In the genomic region with DNA sequence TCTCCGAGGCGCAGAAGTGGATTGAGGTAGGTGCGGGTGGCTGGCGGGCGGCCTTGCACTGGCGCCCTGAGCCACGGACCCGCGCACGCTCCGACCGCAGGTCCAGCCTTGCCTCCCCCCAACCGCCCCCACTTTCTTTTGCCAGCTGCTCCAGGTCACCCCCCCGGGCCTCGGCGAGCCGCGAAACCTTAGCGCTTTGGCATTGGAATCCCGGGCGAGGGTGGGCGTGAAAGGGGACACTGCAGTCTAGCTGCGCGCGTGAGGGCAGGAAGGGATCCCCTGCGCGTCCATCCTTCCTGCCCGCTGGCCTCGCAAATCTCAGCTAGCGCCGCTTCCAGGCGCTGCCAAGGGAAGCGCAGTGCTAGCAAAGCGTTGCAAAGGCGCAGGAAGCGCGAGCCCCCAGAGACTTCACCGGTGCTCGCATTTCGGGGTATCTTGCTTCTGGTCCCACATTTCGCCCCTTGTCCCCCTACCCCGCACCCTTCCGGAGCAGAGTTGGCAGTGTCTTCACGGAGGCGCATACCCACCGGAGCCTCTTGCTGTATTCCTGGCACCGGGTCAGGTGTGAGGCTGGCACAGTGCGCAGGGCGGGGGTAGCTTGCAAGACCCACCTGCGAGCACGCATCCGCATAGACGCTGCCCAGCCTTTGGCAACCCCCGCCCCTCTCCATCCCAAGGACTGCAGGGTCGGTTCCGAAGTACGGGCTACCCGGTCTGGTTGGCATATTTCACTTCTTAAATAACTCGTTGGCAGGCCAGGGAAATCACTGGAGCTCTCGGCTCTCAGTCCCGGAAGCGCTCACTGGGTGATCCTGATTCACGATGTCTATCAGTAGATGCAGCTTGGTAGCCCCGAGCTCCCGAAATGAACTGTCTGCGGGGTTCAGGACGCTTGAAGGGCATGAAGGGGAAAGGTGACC, we compare ENCODE assay signal across 8 cellular contexts.
DNase-seq lines count a peak whose midpoint lies in the region; ATAC-seq lines count a peak whose summit lies in the region.

No MANE protein-coding gene starts in this region.

- peak overlapping the region; percentile 82 to 83 for H3K4me3 ChIP-seq in stomach smooth muscle (ENCODE audit: low read length in 2 of 2)

- peak overlapping the region; percentile 12 to 55 for H3K9ac ChIP-seq in stomach smooth muscle (ENCODE audit: low read length in 2 of 2)

- H3K4me1 ChIP-seq in stomach smooth muscle (ENCODE audit: control insufficient read depth, insufficient read depth, low read length), result peaks cover 20% of the 10 kb centered on the region

- peak; percentile 70 for DNase-seq in D341Med (ENCODE audit: low spot score)
- peak; percentile 76 for DNase-seq in NCI-H1092 treated with DMSO at 0.1 percent for 48 hours (lab: John Stamatoyannopoulos, UW)
- DNase-seq in cerebellar cortex (ENCODE audit: low spot score), result peak; percentile 74
- DNase-seq in epidermal melanocyte (ENCODE audit: insufficient read length, low spot score), result no peak

- no peaks in the 10 kb centered on the region for H3K27me3 ChIP-seq in layer of hippocampus (ENCODE audit: control insufficient read depth, insufficient read depth, low read length)
- H3K27me3 ChIP-seq in stomach smooth muscle (ENCODE audit: control insufficient read depth in 1 of 2, insufficient read depth in 2 of 2, low read length in 2 of 2), result peaks cover 4% of the 10 kb centered on the region in 2 donors

- H3K27ac ChIP-seq in layer of hippocampus (ENCODE audit: low read depth, low read length) (peak overlapping the region; percentile 93), stomach smooth muscle (ENCODE audit: low read length) (peak overlapping the region; percentile 18)

- no peak for ATAC-seq in HG02623 (IDR thresholded peaks at IDR 0.05; ENCODE audit: unreplicated experiment)
- ATAC-seq in HG02588 (IDR thresholded peaks at IDR 0.05; ENCODE audit: unreplicated experiment), result no peak

- H3K9me3 ChIP-seq in stomach smooth muscle (ENCODE audit: control insufficient read depth in 2 of 2, low read length in 2 of 2), result no peaks in the 10 kb centered on the region

- H3K36me3 ChIP-seq in stomach smooth muscle (ENCODE audit: control insufficient read depth in 2 of 2, insufficient read depth in 2 of 2, low read length in 2 of 2), result no peaks in the 10 kb centered on the region
